ENCODE assay signal across 2 cellular contexts in genomic region chr1:203479646-203480045, GRCh38.
TF ChIP-seq lines count a peak whose summit lies in the region.

No MANE protein-coding gene starts in this region.

TF ChIP-seq in SK-N-SH, 30 proteins besides CTCF, POLR2A, EP300 and RAD21 (continued from another document):
- TF ChIP-seq SIN3A (IDR thresholded peaks at IDR 0.05; ENCODE audit: borderline replicate concordance, low read depth, low read length), result no peak
- no peak for TF ChIP-seq FOXM1 (IDR thresholded peaks at IDR 0.05; ENCODE audit: low read depth)
- TF ChIP-seq SMC3 (IDR thresholded peaks at IDR 0.05; ENCODE audit: low read depth, low read length), result no peak
- TF ChIP-seq YY1 (IDR thresholded peaks at IDR 0.05; ENCODE audit: low read depth), result no peak
- TF ChIP-seq GATA2 (CRISPR knock-in tag; IDR thresholded peaks at IDR 0.05), result no peak
TF ChIP-seq in SK-N-SH: peak in this region for 0.

TF ChIP-seq in SK-N-SH treated with all-trans-retinoic acid at 6 μM for 48 hours, 23 proteins besides CTCF, POLR2A, EP300 and RAD21 (continued from another document):
- no peak for TF ChIP-seq POU6F1 (CRISPR knock-in tag; IDR thresholded peaks at IDR 0.05; ENCODE audit: borderline replicate concordance, low read depth)
- TF ChIP-seq ISL1 (CRISPR knock-in tag; IDR thresholded peaks at IDR 0.05), result no peak
- no peak for TF ChIP-seq BACH2 (CRISPR knock-in tag; IDR thresholded peaks at IDR 0.05; ENCODE audit: borderline replicate concordance)
- TF ChIP-seq ZNF8 (CRISPR knock-in tag; IDR thresholded peaks at IDR 0.05), result no peak
